In the genomic region with DNA sequence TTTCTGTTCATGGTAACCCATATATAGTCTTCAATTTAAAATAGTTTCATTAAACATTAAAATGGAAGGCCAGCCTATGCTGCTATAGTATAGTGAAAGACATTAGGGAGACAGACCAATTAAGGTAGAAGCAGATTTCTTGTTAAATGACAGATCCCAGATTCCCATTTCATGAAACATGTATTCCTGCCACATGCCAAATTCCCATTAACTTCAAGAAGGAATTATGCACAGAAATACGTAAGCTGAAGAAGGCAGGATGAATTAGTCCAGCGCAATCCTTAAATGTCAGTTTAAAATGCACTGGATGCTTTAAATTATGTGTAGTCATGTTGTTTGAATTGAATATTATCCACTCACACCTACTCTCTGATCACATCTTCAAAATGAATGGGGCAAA, we compare ENCODE assay signal across 29 cellular contexts.
"Had no signal": no experiment of that assay in that cellular context is flagged by ENCODE, and none has a peak within 500 bp of the region (broad histone marks: within the 10 kb centered on the region; RNA-seq: fewer than 3 reads in every experiment).

No MANE protein-coding gene starts in this region.

- FAIRE-seq: urothelium cell line had no signal

- DNase-seq: stimulated activated CD4-positive, alpha-beta T cell treated with anti-CD3 and anti-CD28 coated beads, Interleukin-2, amount 100 ng/mL, for 48 hours; stimulated activated CD4-positive, alpha-beta T cell treated with anti-CD3 and anti-CD28 coated beads, Interleukin-4, amount 100 ng/mL, for 1 hour; stimulated activated CD4-positive, alpha-beta T cell treated with anti-CD3 and anti-CD28 coated beads, Interleukin-4, amount 100 ng/mL, for 24 hours; stimulated activated CD4-positive, alpha-beta T cell treated with anti-CD3 and anti-CD28 coated beads, Interleukin-4, amount 100 ng/mL, for 4 hours; stimulated activated CD8-positive, alpha-beta memory T cell treated with anti-CD3 and anti-CD28 coated beads, Interleukin-4, amount 100 ng/mL, for 48 hours; stimulated activated naive B cell treated with anti-CD40 and anti-IgM and Interleukin-4, amounts not matched to agents 10 μg/mL and 1 μg/mL and 100 μg/mL, for 72 hours; stimulated activated naive CD4-positive, alpha-beta T cell; stimulated activated naive CD4-positive, alpha-beta T cell treated with Interleukin-2 at 50 U/mL for 16 hours; stimulated activated naive CD8-positive, alpha-beta T cell treated with anti-CD3 and anti-CD28 coated beads, Interleukin-15, amount 100 ng/mL, for 72 hours; stimulated activated naive CD8-positive, alpha-beta T cell treated with anti-CD3 and anti-CD28 coated beads, Interleukin-15, Interleukin-2, amounts not matched to agents 100 U/mL and 50 U/mL, for 24 hours; stomach; substantia nigra; testis; thyroid gland; tibial artery; transverse colon; trophoblast cell; upper lobe of left lung; upper lobe of right lung; uterus had no signal

- H3K9me3 Mint-ChIP-seq: stimulated activated effector memory CD8-positive, alpha-beta T cell treated with anti-CD3 and anti-CD28 coated beads, Interleukin-12 subunit alpha, Interleukin-12 subunit beta, amount 100 ng/mL, for 72 hours; stimulated activated memory B cell treated with anti-CD40 and anti-IgM and Interleukin-4, amounts not matched to agents 10 μg/mL and 1 μg/mL and 100 μg/mL, for 72 hours; stimulated activated naive B cell treated with anti-CD40 and anti-IgM and Interleukin-4, amounts not matched to agents 10 μg/mL and 1 μg/mL and 100 μg/mL, for 72 hours; stimulated activated naive CD8-positive, alpha-beta T cell treated with anti-CD3 and anti-CD28 coated beads, Interleukin-15, amount 100 ng/mL, for 72 hours; stimulated activated naive CD8-positive, alpha-beta T cell treated with anti-CD3 and anti-CD28 coated beads, Interleukin-15, Interleukin-2, amounts not matched to agents 100 ng/mL and 50 ng/mL, for 24 hours; type B pancreatic cell had no signal

- ATAC-seq: stimulated activated effector memory CD8-positive, alpha-beta T cell treated with anti-CD3 and anti-CD28 coated beads, Interleukin-12 subunit alpha, Interleukin-12 subunit beta, amount 100 ng/mL, for 72 hours; stimulated activated memory B cell treated with anti-CD40 and anti-IgM and Interleukin-4, amounts not matched to agents 10 μg/mL and 1 μg/mL and 100 μg/mL, for 72 hours; stimulated activated naive B cell treated with anti-CD40 and anti-IgM and Interleukin-4, amounts not matched to agents 10 μg/mL and 1 μg/mL and 100 μg/mL, for 72 hours; stimulated activated naive CD8-positive, alpha-beta T cell treated with anti-CD3 and anti-CD28 coated beads, Interleukin-15, amount 100 ng/mL, for 72 hours; stimulated activated naive CD8-positive, alpha-beta T cell treated with anti-CD3 and anti-CD28 coated beads, Interleukin-15, Interleukin-2, amounts not matched to agents 100 U/mL and 50 U/mL, for 24 hours; upper lobe of right lung had no signal

- H3K36me3 Mint-ChIP-seq: stimulated activated effector memory CD8-positive, alpha-beta T cell treated with anti-CD3 and anti-CD28 coated beads, Interleukin-12 subunit alpha, Interleukin-12 subunit beta, amount 100 ng/mL, for 72 hours; stimulated activated memory B cell treated with anti-CD40 and anti-IgM and Interleukin-4, amounts not matched to agents 10 μg/mL and 1 μg/mL and 100 μg/mL, for 72 hours; stimulated activated naive B cell treated with anti-CD40 and anti-IgM and Interleukin-4, amounts not matched to agents 10 μg/mL and 1 μg/mL and 100 μg/mL, for 72 hours; type B pancreatic cell had no signal

- H3K27ac ChIP-seq: stomach, suprapubic skin, testis, thoracic aorta, thyroid gland, tibial artery, tibial nerve, transverse colon, upper lobe of left lung, upper lobe of right lung, uterus, vagina had no signal

- H3K4me1 Mint-ChIP-seq: stimulated activated effector memory CD8-positive, alpha-beta T cell treated with anti-CD3 and anti-CD28 coated beads, Interleukin-12 subunit alpha, Interleukin-12 subunit beta, amount 100 ng/mL, for 72 hours; stimulated activated memory B cell treated with anti-CD40 and anti-IgM and Interleukin-4, amounts not matched to agents 10 μg/mL and 1 μg/mL and 100 μg/mL, for 72 hours; stimulated activated naive B cell treated with anti-CD40 and anti-IgM and Interleukin-4, amounts not matched to agents 10 μg/mL and 1 μg/mL and 100 μg/mL, for 72 hours; stimulated activated naive CD8-positive, alpha-beta T cell treated with anti-CD3 and anti-CD28 coated beads, Interleukin-15, amount 100 ng/mL, for 72 hours had no signal

- H3K36me3 ChIP-seq: stomach, suprapubic skin, thoracic aorta, thyroid gland, tibial artery, tibial nerve, transverse colon, upper lobe of left lung, upper lobe of right lung, uterus, vagina had no signal

- H3K27ac Mint-ChIP-seq: stimulated activated effector memory CD8-positive, alpha-beta T cell treated with anti-CD3 and anti-CD28 coated beads, Interleukin-12 subunit alpha, Interleukin-12 subunit beta, amount 100 ng/mL, for 72 hours; stimulated activated memory B cell treated with anti-CD40 and anti-IgM and Interleukin-4, amounts not matched to agents 10 μg/mL and 1 μg/mL and 100 μg/mL, for 72 hours; stimulated activated naive B cell treated with anti-CD40 and anti-IgM and Interleukin-4, amounts not matched to agents 10 μg/mL and 1 μg/mL and 100 μg/mL, for 72 hours; stimulated activated naive CD8-positive, alpha-beta T cell treated with anti-CD3 and anti-CD28 coated beads, Interleukin-15, amount 100 ng/mL, for 72 hours; stimulated activated naive CD8-positive, alpha-beta T cell treated with anti-CD3 and anti-CD28 coated beads, Interleukin-15, Interleukin-2, amounts not matched to agents 100 ng/mL and 50 ng/mL, for 24 hours; type B pancreatic cell had no signal

- H3K27me3 Mint-ChIP-seq: stimulated activated memory B cell treated with anti-CD40 and anti-IgM and Interleukin-4, amounts not matched to agents 10 μg/mL and 1 μg/mL and 100 μg/mL, for 72 hours; stimulated activated naive B cell treated with anti-CD40 and anti-IgM and Interleukin-4, amounts not matched to agents 10 μg/mL and 1 μg/mL and 100 μg/mL, for 72 hours; stimulated activated naive CD8-positive, alpha-beta T cell treated with anti-CD3 and anti-CD28 coated beads, Interleukin-15, amount 100 ng/mL, for 72 hours; stimulated activated naive CD8-positive, alpha-beta T cell treated with anti-CD3 and anti-CD28 coated beads, Interleukin-15, Interleukin-2, amounts not matched to agents 100 ng/mL and 50 ng/mL, for 24 hours; type B pancreatic cell had no signal

- H3K27me3 ChIP-seq: stomach, suprapubic skin, testis, thyroid gland, tibial artery, tibial nerve, transverse colon, upper lobe of left lung, upper lobe of right lung, uterus, vagina had no signal

- H3K4me3 Mint-ChIP-seq: stimulated activated effector memory CD8-positive, alpha-beta T cell treated with anti-CD3 and anti-CD28 coated beads, Interleukin-12 subunit alpha, Interleukin-12 subunit beta, amount 100 ng/mL, for 72 hours; stimulated activated memory B cell treated with anti-CD40 and anti-IgM and Interleukin-4, amounts not matched to agents 10 μg/mL and 1 μg/mL and 100 μg/mL, for 72 hours; stimulated activated naive B cell treated with anti-CD40 and anti-IgM and Interleukin-4, amounts not matched to agents 10 μg/mL and 1 μg/mL and 100 μg/mL, for 72 hours; stimulated activated naive CD8-positive, alpha-beta T cell treated with anti-CD3 and anti-CD28 coated beads, Interleukin-15, amount 100 ng/mL, for 72 hours; stimulated activated naive CD8-positive, alpha-beta T cell treated with anti-CD3 and anti-CD28 coated beads, Interleukin-15, Interleukin-2, amounts not matched to agents 100 ng/mL and 50 ng/mL, for 24 hours; type B pancreatic cell had no signal

- H3K9me3 ChIP-seq: stomach, suprapubic skin, testis, thoracic aorta, thyroid gland, tibial artery, tibial nerve, transverse colon, upper lobe of left lung, upper lobe of right lung, uterus, vagina had no signal

- H3K4me1 ChIP-seq: stomach, suprapubic skin, testis, thyroid gland, tibial artery, tibial nerve, transverse colon, upper lobe of left lung, upper lobe of right lung, uterus, vagina had no signal

- H3K4me3 ChIP-seq: stomach, suprapubic skin, testis, thoracic aorta, thyroid gland, tibial artery, tibial nerve, transverse colon, upper lobe of left lung, upper lobe of right lung, uterus, vagina had no signal
